9 cellular contexts compared by ENCODE assay signal in the genomic region with DNA sequence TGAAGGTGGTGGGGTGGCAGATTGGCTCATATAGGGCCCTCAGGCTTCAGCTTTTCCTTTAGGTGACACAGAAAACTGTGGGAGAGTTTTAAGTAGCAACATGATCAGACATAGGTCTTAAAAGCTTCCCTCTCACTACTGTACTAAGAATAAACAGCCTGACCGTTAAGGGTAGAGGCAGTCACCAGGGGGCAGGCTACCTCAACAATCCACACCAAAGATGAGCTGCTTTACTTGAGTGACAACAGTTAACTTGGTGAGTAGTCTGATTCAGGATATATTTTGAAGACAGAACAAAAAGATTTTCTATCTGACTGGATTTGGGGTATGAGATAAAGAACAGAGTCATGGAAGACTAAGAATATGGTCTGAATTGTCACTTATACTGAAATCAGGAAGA. TPM values are rescaled to one million over a fixed set of nuclear protein-coding genes. Genes with fewer than 3 reads are reported as not detected.
DNase-seq lines count a peak whose midpoint lies in the region; ATAC-seq, FAIRE-seq and TF ChIP-seq lines count a peak whose summit lies in the region.
"Had no signal": no experiment of that assay in that cellular context is flagged by ENCODE, and none has a peak within 500 bp of the region (broad histone marks: within the 10 kb centered on the region; RNA-seq: fewer than 3 reads in every experiment).

No MANE protein-coding gene starts in this region.

- no peak overlapping the region for H3K4me3 Mint-ChIP-seq in CD8-positive, alpha-beta T cell
- H3K4me3 Mint-ChIP-seq: stimulated activated naive CD8-positive, alpha-beta T cell treated with anti-CD3 and anti-CD28 coated beads, Interleukin-15, Interleukin-2, amounts not matched to agents 100 ng/mL and 50 ng/mL, for 24 hours had no signal

- no peaks in the 10 kb centered on the region for H3K9me1 ChIP-seq in endothelial cell of umbilical vein (replicated peaks; ENCODE audit: control insufficient read depth, extremely low read depth, insufficient read depth, low read length)

- no peaks in the 10 kb centered on the region for H3K9me3 ChIP-seq in CD8-positive, alpha-beta T cell (ENCODE audit: low read length)
- H3K9me3 ChIP-seq in endothelial cell of umbilical vein (replicated peaks; ENCODE audit: control insufficient read depth, insufficient read depth, low read length) (no peaks in the 10 kb centered on the region), neural cell (ENCODE audit: low read length) (no peaks in the 10 kb centered on the region), upper lobe of left lung (no peaks in the 10 kb centered on the region)

- no peak overlapping the region for H3K27ac ChIP-seq in CD8-positive, alpha-beta T cell (ENCODE audit: low read depth, low read length)
- H3K27ac ChIP-seq in endothelial cell of umbilical vein (ENCODE audit: insufficient read depth, low read depth, low read length) (no peak overlapping the region), neural cell (ENCODE audit: low read length) (no peak overlapping the region), upper lobe of left lung (no peak overlapping the region)

- H3K9me3 Mint-ChIP-seq in CD8-positive, alpha-beta T cell = no peaks in the 10 kb centered on the region
- H3K9me3 Mint-ChIP-seq: stimulated activated naive CD8-positive, alpha-beta T cell treated with anti-CD3 and anti-CD28 coated beads, Interleukin-15, Interleukin-2, amounts not matched to agents 100 ng/mL and 50 ng/mL, for 24 hours had no signal

- H4K20me1 ChIP-seq in endothelial cell of umbilical vein (replicated peaks; ENCODE audit: control insufficient read depth, extremely low read depth, insufficient read depth, low read length) (no peaks in the 10 kb centered on the region), neural cell (ENCODE audit: insufficient read depth) (no peaks in the 10 kb centered on the region)

- ATAC-seq in CD8-positive, alpha-beta T cell = peak; percentile 74
- peak in 1 of 2 donors; percentile 59 for ATAC-seq in upper lobe of left lung (ENCODE audit: low FRiP score in 2 of 2)
- ATAC-seq in GM21786 (IDR thresholded peaks at IDR 0.05; ENCODE audit: unreplicated experiment) = no peak

- CTCF ChIA-PET in CD8-positive, alpha-beta T cell (lab: Charles Lee) = interaction anchor here (1.0 to 2.6 kb wide), 7 partner anchors 8 to 445 kb away, joined by 3 to 20 read pairs (median 8); no protein-coding TSS in a partner anchor
- CTCF ChIA-PET in endothelial cell of umbilical vein (lab: Charles Lee) = interaction anchor here (0.6 to 6.4 kb wide), 55 partner anchors 9 to 517 kb away, joined by 3 to 215 read pairs (median 5); a partner anchor contains a TSS

- POLR2A ChIA-PET in CD8-positive, alpha-beta T cell (lab: Charles Lee) = interaction anchor here (1.0 kb wide), 1 partner anchor 43 kb away, joined by 3 read pairs; no protein-coding TSS in a partner anchor
- POLR2A ChIA-PET in endothelial cell of umbilical vein (lab: Charles Lee) = interaction anchor here (0.6 kb wide), 1 partner anchor 231 kb away, joined by 3 read pairs; no protein-coding TSS in a partner anchor

- dilution Hi-C loops in endothelial cell of umbilical vein (cut with MboI; ENCODE audit: extremely low pct_ligation_motif_present, low sequenced_read_pairs) = no loop called here

- no peak for TF ChIP-seq EP300 in neural cell (conservative IDR thresholded peaks at IDR 0.05; ENCODE audit: poor library complexity, severe bottlenecking)
- no peak for TF ChIP-seq EP300 in upper lobe of left lung (IDR thresholded peaks at IDR 0.05)

- no peak overlapping the region for H3K4me3 ChIP-seq in CD8-positive, alpha-beta T cell (ENCODE audit: low read depth, low read length)
- no peak overlapping the region for H3K4me3 ChIP-seq in endothelial cell of umbilical vein (replicated peaks in 1 of 3; ENCODE audit: insufficient read depth in 1 of 3, low read depth in 1 of 3, low read length in 3 of 3)
- no peak overlapping the region for H3K4me3 ChIP-seq in neural cell (ENCODE audit: low read length)
- no peak overlapping the region for H3K4me3 ChIP-seq in upper lobe of left lung

- H3K4me1 ChIP-seq in CD8-positive, alpha-beta T cell (ENCODE audit: insufficient read depth, low read length) = no peaks in the 10 kb centered on the region
- H3K4me1 ChIP-seq in endothelial cell of umbilical vein (ENCODE audit: control insufficient read depth, extremely low read depth, insufficient read depth, low read length) (no peaks in the 10 kb centered on the region), upper lobe of left lung (no peaks in the 10 kb centered on the region)

- intact Hi-C loops in CD8-positive, alpha-beta T cell (cut with DNase I, micrococcal nuclease) = loop anchor here (1.0 to 5.0 kb wide), 2 partner anchors 231 to 445 kb away; no protein-coding TSS in a partner anchor
- intact Hi-C loops in endothelial cell of umbilical vein (cut with micrococcal nuclease) = loop anchor here (1.0 to 2.0 kb wide), 3 partner anchors 28 to 446 kb away; no protein-coding TSS in a partner anchor

- H3K9ac ChIP-seq in endothelial cell of umbilical vein (replicated peaks; ENCODE audit: extremely low read depth, insufficient read depth, low read length) = no peak overlapping the region
- no peak overlapping the region for H3K9ac ChIP-seq in neural cell (ENCODE audit: low read length)

- H3K36me3 Mint-ChIP-seq in CD8-positive, alpha-beta T cell = peaks cover 78% of the 10 kb centered on the region

- H3K4me2 ChIP-seq in endothelial cell of umbilical vein (ENCODE audit: insufficient read depth, low read length) = no peak overlapping the region
- no peak overlapping the region for H3K4me2 ChIP-seq in neural cell (ENCODE audit: low read length)

- H3K27me3 ChIP-seq in CD8-positive, alpha-beta T cell (ENCODE audit: insufficient read depth, low read length) = no peaks in the 10 kb centered on the region
- no peaks in the 10 kb centered on the region for H3K27me3 ChIP-seq in endothelial cell of umbilical vein (ENCODE audit: control insufficient read depth in 2 of 2, insufficient read depth in 2 of 2, low read length in 2 of 2)
- H3K27me3 ChIP-seq in neural cell (ENCODE audit: insufficient read depth, low read depth, low read length) = no peaks in the 10 kb centered on the region
- no peaks in the 10 kb centered on the region for H3K27me3 ChIP-seq in upper lobe of left lung

- 17 to 22% methylated on average over 1 of the region's 1 CpG for WGBS in upper lobe of left lung, 2 donors

- no TSS peak for BruUV-seq in endothelial cell of umbilical vein (replicated peaks; lab: Mats Ljungman, UMichigan)

- no peaks in the 10 kb centered on the region for H3K9me2 ChIP-seq in neural cell (ENCODE audit: insufficient read depth, low read length)

- TF ChIP-seq CTCF in CD8-positive, alpha-beta T cell (IDR thresholded peaks at IDR 0.05) = no peak
- TF ChIP-seq CTCF in GM20000 (IDR thresholded peaks at IDR 0.05; ENCODE audit: extremely low read depth, missing control alignments) = no peak
- TF ChIP-seq CTCF in endothelial cell of umbilical vein (IDR thresholded peaks at IDR 0.05; ENCODE audit: extremely low read depth in 1 of 2, insufficient read depth in 1 of 2, low read depth in 1 of 2, low read length in 2 of 2) = peak; percentile 53 to 61
- peak; percentile 51 for TF ChIP-seq CTCF in neural cell (IDR thresholded peaks at IDR 0.05; ENCODE audit: poor library complexity, severe bottlenecking)
- TF ChIP-seq CTCF in upper lobe of left lung (IDR thresholded peaks at IDR 0.05) = peak in 5 of 6 experiments; percentile 10 to 49 (median 31)

- H3K79me2 ChIP-seq in endothelial cell of umbilical vein (ENCODE audit: control insufficient read depth, insufficient read depth, low read length) (no peaks in the 10 kb centered on the region), neural cell (replicated peaks; ENCODE audit: insufficient read depth, low read length) (no peaks in the 10 kb centered on the region)

- H3K27ac Mint-ChIP-seq in CD8-positive, alpha-beta T cell = peak overlapping the region; percentile 18
- H3K27ac Mint-ChIP-seq: stimulated activated naive CD8-positive, alpha-beta T cell treated with anti-CD3 and anti-CD28 coated beads, Interleukin-15, Interleukin-2, amounts not matched to agents 100 ng/mL and 50 ng/mL, for 24 hours had no signal

- H2AFZ ChIP-seq in endothelial cell of umbilical vein (ENCODE audit: low read depth, low read length) (no peak overlapping the region), neural cell (ENCODE audit: low read depth, low read length) (no peak overlapping the region)

- H3K4me1 Mint-ChIP-seq in CD8-positive, alpha-beta T cell (ENCODE audit: low read depth) = no peaks in the 10 kb centered on the region

- H3K36me3 ChIP-seq in CD8-positive, alpha-beta T cell (ENCODE audit: insufficient read depth, low read length) = peaks cover 33% of the 10 kb centered on the region
- H3K36me3 ChIP-seq in endothelial cell of umbilical vein (ENCODE audit: control insufficient read depth in 2 of 2, extremely low read depth in 1 of 2, insufficient read depth in 2 of 2, low read length in 2 of 2) = peaks cover 2% of the 10 kb centered on the region in 2 experiments
- H3K36me3 ChIP-seq in neural cell (ENCODE audit: insufficient read depth, low read length) = peaks cover 10% of the 10 kb centered on the region
- peaks cover 8 to 80% (median 52%) of the 10 kb centered on the region in 4 donors for H3K36me3 ChIP-seq in upper lobe of left lung

- H3F3A ChIP-seq in neural cell (ENCODE audit: insufficient read depth, low read length, poor library complexity, severe bottlenecking) = no peaks in the 10 kb centered on the region

- TF ChIP-seq RAD21 in neural cell (conservative IDR thresholded peaks at IDR 0.05) = peak; percentile 49

- DNase-seq in CD8-positive, alpha-beta T cell = peak; percentile 17 to 61 (median 50)
- DNase-seq in GM20000 (ENCODE audit: low spot score) (peak; percentile 36), NCI-H2171 treated with DMSO at 0.1 percent for 48 hours (lab: John Stamatoyannopoulos, UW) (peak; percentile 45), endothelial cell of umbilical vein (ENCODE audit: low read depth, low spot score) (peak; percentile 63), upper lobe of left lung (peak in 1 of 2 donors; percentile 34)
- DNase-seq in activated CD4-positive, alpha-beta T cell treated with anti-CD3 and anti-CD28 coated beads, Interleukin-2, amount 50 U/mL, for 48 hours = peak; percentile 58 to 68

- TF ChIP-seq POLR2A in endothelial cell of umbilical vein (IDR thresholded peaks at IDR 0.05; ENCODE audit: low read depth, low read length) = no peak
- TF ChIP-seq POLR2A in upper lobe of left lung (IDR thresholded peaks at IDR 0.05) = no peak

- peak; percentile 78 for FAIRE-seq in endothelial cell of umbilical vein (lab: Jason Lieb, UNC)

- H3K27me3 Mint-ChIP-seq in CD8-positive, alpha-beta T cell (ENCODE audit: low read depth) = no peaks in the 10 kb centered on the region
- H3K27me3 Mint-ChIP-seq: stimulated activated naive CD8-positive, alpha-beta T cell treated with anti-CD3 and anti-CD28 coated beads, Interleukin-15, Interleukin-2, amounts not matched to agents 100 ng/mL and 50 ng/mL, for 24 hours had no signal

RNA-seq across cellular contexts. Expression of a gene that starts 53.7 kb away (rescaled TPM):
- total RNA-seq in CD8-positive, alpha-beta T cell = 100 to 1,000 TPM; 185 to 191 TPM
- total RNA-seq in endothelial cell of umbilical vein (16.7 and 21.8 TPM in 2 replicates), upper lobe of left lung (10 to 100 TPM; 36.0 to 96.3 (median 56.0) TPM)
- polyA plus RNA-seq in endothelial cell of umbilical vein (5.1 and 6.4 TPM in 2 replicates), neural cell (155 and 159 TPM in 2 replicates)
- polyA plus RNA-seq in endothelial cell of umbilical vein (2011; cell fraction: cytosol; rRNA removed) = 4.6 and 4.9 TPM in 2 replicates
- polyA plus RNA-seq in endothelial cell of umbilical vein (2011; cell fraction: nucleus; rRNA removed) = 19.2 and 21.8 TPM in 2 replicates
- 8.2 and 8.7 TPM in 2 replicates for polyA plus RNA-seq in endothelial cell of umbilical vein (2012)
- polyA minus RNA-seq in endothelial cell of umbilical vein (17.4 and 20.4 TPM in 2 replicates), neural cell (168 and 203 TPM in 2 replicates)
- polyA minus RNA-seq in endothelial cell of umbilical vein (2011; cell fraction: cytosol; rRNA and poly(A)+ RNA removed) = 4.8 TPM
- polyA minus RNA-seq in endothelial cell of umbilical vein (2011; cell fraction: nucleus; rRNA and poly(A)+ RNA removed) = 18.9 and 20.8 TPM in 2 replicates

Comparison
In these comparisons a context has a peak if more than half of its experiments do, and no peak if none do; other contexts are left out.
1. CTCF ChIP-seq: peak in endothelial cell of umbilical vein (2 of 2), neural cell (single experiment) and upper lobe of left lung (5 of 6); none in CD8-positive, alpha-beta T cell (single experiment) and GM20000 (single experiment).